Comparison of ENCODE assay signal across 1 cellular context in genomic region chr3:132758740-132759139, GRCh38.
TF ChIP-seq lines count a peak whose summit lies in the region.

No MANE protein-coding gene starts in this region.

TF ChIP-seq in K562, 482 proteins besides CTCF, POLR2A, EP300 and RAD21 (continued from another document and continues in another):
- no peak for TF ChIP-seq CREB3L1 (IDR thresholded peaks at IDR 0.05; ENCODE audit: borderline replicate concordance, low read depth)
- TF ChIP-seq SRF (CRISPR knock-in tag; IDR thresholded peaks at IDR 0.05): no peak
- TF ChIP-seq POLR3A (IDR thresholded peaks at IDR 0.05; ENCODE audit: borderline replicate concordance, extremely low read depth, insufficient read depth, insufficient read length): no peak
- peak; percentile 40; the same call in 1 of the 2 replicates for TF ChIP-seq RFX1 (IDR thresholded peaks at IDR 0.05)
- TF ChIP-seq NR2C1 (IDR thresholded peaks at IDR 0.05): no peak
- no peak for TF ChIP-seq NR2C1 (tag; IDR thresholded peaks at IDR 0.05)
- TF ChIP-seq POLR2AphosphoS5 (IDR thresholded peaks at IDR 0.05; ENCODE audit: control insufficient read depth, insufficient read depth, low read depth, low read length): no peak
- TF ChIP-seq ZNF407 (IDR thresholded peaks at IDR 0.05; ENCODE audit: low read depth): no peak
- no peak for TF ChIP-seq CREB3 (tag; conservative IDR thresholded peaks at IDR 0.05; ENCODE audit: low read depth)
- TF ChIP-seq TSC22D4 (tag; IDR thresholded peaks at IDR 0.05): no peak
- no peak for TF ChIP-seq ZNF280A (IDR thresholded peaks at IDR 0.05; ENCODE audit: low read depth, partially characterized antibody)
- no peak for TF ChIP-seq SRSF3 (IDR thresholded peaks at IDR 0.05; ENCODE audit: insufficient read depth, low read length)
- no peak for TF ChIP-seq ZNF23 (CRISPR knock-in tag; IDR thresholded peaks at IDR 0.05)
- no peak for TF ChIP-seq ZNF449 (CRISPR knock-in tag; IDR thresholded peaks at IDR 0.05)
- TF ChIP-seq TEAD4 (IDR thresholded peaks at IDR 0.05; ENCODE audit: low read length): peak; percentile 85
- TF ChIP-seq TEAD4 (CRISPR knock-in tag; IDR thresholded peaks at IDR 0.05; ENCODE audit: borderline replicate concordance): no peak
- no peak for TF ChIP-seq LCOR (CRISPR knock-in tag; IDR thresholded peaks at IDR 0.05)
- TF ChIP-seq DDX20 (tag; IDR thresholded peaks at IDR 0.05; ENCODE audit: low read depth): no peak
- no peak for TF ChIP-seq SMARCA5 (IDR thresholded peaks at IDR 0.05)
- TF ChIP-seq THAP12 (CRISPR knock-in tag; IDR thresholded peaks at IDR 0.05): no peak
- no peak for TF ChIP-seq ZFP36 (IDR thresholded peaks at IDR 0.05; ENCODE audit: low read depth, low read length, partially characterized antibody)
- TF ChIP-seq FOXJ2 (tag; IDR thresholded peaks at IDR 0.05): peak; percentile 91
- TF ChIP-seq MCM7 (IDR thresholded peaks at IDR 0.05): no peak
- peak; percentile 84 for TF ChIP-seq ZFP1 (CRISPR knock-in tag; IDR thresholded peaks at IDR 0.05)
- peak; percentile 20; the same call in 1 of the 2 replicates for TF ChIP-seq VEZF1 (CRISPR knock-in tag; IDR thresholded peaks at IDR 0.05)
- no peak for TF ChIP-seq ZNF668 (CRISPR knock-in tag; IDR thresholded peaks at IDR 0.05)
- no peak for TF ChIP-seq ZBTB17 (CRISPR knock-in tag; IDR thresholded peaks at IDR 0.05)
- peak; percentile 79 for TF ChIP-seq MEIS2 (IDR thresholded peaks at IDR 0.05; ENCODE audit: partially characterized antibody)
